In genomic region chr5:172773481-172774469, GRCh38 we compare ENCODE assay signal across 9 cellular contexts. TPM values are rescaled to one million over a fixed set of nuclear protein-coding genes. Genes with fewer than 3 reads are reported as not detected.
DNase-seq lines count a peak whose midpoint lies in the region; ATAC-seq, FAIRE-seq and TF ChIP-seq lines count a peak whose summit lies in the region.
"Had no signal": no experiment of that assay in that cellular context is flagged by ENCODE, and none has a peak within 500 bp of the region (broad histone marks: within the 10 kb centered on the region; RNA-seq: fewer than 3 reads in every experiment).

No MANE protein-coding gene starts in this region.

- CTCF ChIA-PET in CD4-positive, alpha-beta T cell (lab: Charles Lee): interaction anchor here (1.2 to 3.4 kb wide), 3 partner anchors 13 to 59 kb away, joined by 4 to 38 read pairs (median 5); no protein-coding TSS in a partner anchor

- intact Hi-C loops in CD4-positive, alpha-beta T cell (cut with DNase I, micrococcal nuclease): loop anchor here (2.0 to 10.0 kb wide), 8 partner anchors 34 to 589 kb away; partner anchors contain the start of genes CREBRF (in 2 of the 2), BNIP1 (in 1 of the 2), ERGIC1 (in 1 of the 2) and STK10 (in 1 of the 2)
- intact Hi-C loops in prostate gland (cut with DNase I): loop anchor here (2.0 kb wide), 2 partner anchors 57 to 95 kb away; no protein-coding TSS in a partner anchor

- FAIRE-seq in HTR-8/SVneo (lab: Jason Lieb, UNC): no peak

- peak overlapping the region; percentile 100 for H3K27ac ChIP-seq in CD4-positive, alpha-beta T cell (ENCODE audit: low read depth, low read length)
- H3K27ac ChIP-seq in SJCRH30 (peak overlapping the region; percentile 96; the same call in 1 of the 2 replicates), epithelial cell of prostate (peak overlapping the region; percentile 96), prostate gland (peak overlapping the region; percentile 98 to 100)

- TF ChIP-seq CTCF in CD4-positive, alpha-beta T cell (IDR thresholded peaks at IDR 0.05): no peak
- TF ChIP-seq CTCF in prostate gland (IDR thresholded peaks at IDR 0.05): no peak

- POLR2A ChIA-PET in CD4-positive, alpha-beta T cell (lab: Charles Lee): interaction anchor here (0.8 to 4.5 kb wide), 7 partner anchors 9 to 210 kb away, joined by 3 to 110 read pairs (median 9); partner anchors contain the start of genes ATP6V0E1 and ERGIC1

- H3K4me3 ChIP-seq in SJCRH30 (no peak overlapping the region), prostate gland (no peak overlapping the region)
- H3K4me3 ChIP-seq: mucosa of descending colon had no signal

- H3K27me3 Mint-ChIP-seq in CD4-positive, alpha-beta T cell: peaks cover 6% of the 10 kb centered on the region

- H3K27me3 ChIP-seq in CD4-positive, alpha-beta T cell (ENCODE audit: control insufficient read depth, insufficient read depth, low read length): no peaks in the 10 kb centered on the region
- H3K27me3 ChIP-seq in SJCRH30: no peaks in the 10 kb centered on the region
- H3K27me3 ChIP-seq in prostate gland (replicated peaks; ENCODE audit: insufficient read depth): no peaks in the 10 kb centered on the region

- H3K4me1 Mint-ChIP-seq in CD4-positive, alpha-beta T cell (ENCODE audit: low read depth): peaks cover 76% of the 10 kb centered on the region

- peaks cover 36% of the 10 kb centered on the region for H3K36me3 Mint-ChIP-seq in CD4-positive, alpha-beta T cell (ENCODE audit: low read depth)

- peak overlapping the region; percentile 99 for H3K4me3 Mint-ChIP-seq in CD4-positive, alpha-beta T cell

- ATAC-seq in CD4-positive, alpha-beta T cell (ENCODE audit: poor library complexity): no peak
- no peak for ATAC-seq in HG02642 (IDR thresholded peaks at IDR 0.05; ENCODE audit: poor library complexity, unreplicated experiment)
- ATAC-seq: mucosa of descending colon had no signal

- H3K4me1 ChIP-seq in SJCRH30: peaks cover 20% of the 10 kb centered on the region
- H3K4me1 ChIP-seq in prostate gland (replicated peaks): peaks cover 20% of the 10 kb centered on the region

- no peaks in the 10 kb centered on the region for H3K9me3 Mint-ChIP-seq in CD4-positive, alpha-beta T cell

- no peak for TF ChIP-seq POLR2A in prostate gland (IDR thresholded peaks at IDR 0.05)

- no peaks in the 10 kb centered on the region for H3K9me3 ChIP-seq in CD4-positive, alpha-beta T cell (ENCODE audit: control insufficient read depth, low read length)
- no peaks in the 10 kb centered on the region for H3K9me3 ChIP-seq in SJCRH30 (replicated peaks)
- no peaks in the 10 kb centered on the region for H3K9me3 ChIP-seq in prostate gland
- H3K9me3 ChIP-seq: mucosa of descending colon had no signal

- H3K27ac Mint-ChIP-seq in CD4-positive, alpha-beta T cell: peak overlapping the region; percentile 95

- WGBS in prostate gland: 86% methylated on average over 11 of the region's 11 CpGs

- peaks cover 9% of the 10 kb centered on the region for H3K36me3 ChIP-seq in SJCRH30
- H3K36me3 ChIP-seq in prostate gland: peaks cover 4 to 9% of the 10 kb centered on the region in 2 donors

- DNase-seq in CD4-positive, alpha-beta T cell: no peak
- DNase-seq in SJCRH30 (no peak), epithelial cell of prostate (ENCODE audit: low read depth, low spot score) (no peak), prostate gland (ENCODE audit: low spot score) (no peak), HTR-8/SVneo (ENCODE audit: insufficient read length, low spot score) (no peak), NCI-H187 treated with DMSO at 0.1 percent for 48 hours (lab: John Stamatoyannopoulos, UW) (no peak), SIG-M5 (lab: John Stamatoyannopoulos, UW) (no peak)

RNA-seq across cellular contexts. Expression of gene DUSP1, which starts 2.8 kb away (rescaled TPM):
- 100 to 1,000 TPM; 761 to 768 TPM for total RNA-seq in CD4-positive, alpha-beta T cell
- total RNA-seq in SJCRH30 (2014; rRNA removed; shearing (Covaris generic)): 18.1 and 19.4 TPM in 2 replicates
- total RNA-seq in prostate gland: 100 to 1,000 TPM; 559 to 659 TPM

Comparison
In these comparisons a context has a peak if more than half of its experiments do, and no peak if none do; other contexts are left out.
1. RNA of gene DUSP1, which starts 2.8 kb away (total RNA-seq): 761 to 768 TPM in CD4-positive, alpha-beta T cell and 559 to 659 TPM in prostate gland; 18.1 to 19.4 TPM in SJCRH30; every median in the first group is over 10 times any median in the second.
2. Peak in every context shown above with its lines, with median percentiles within 50 percentile points of each other: H3K27ac ChIP-seq.